ENCODE assay signal across 9 cellular contexts in genomic region chr2:55180374-55180773, GRCh38.
"Had no signal": no experiment of that assay in that cellular context is flagged by ENCODE, and none has a peak within 500 bp of the region (broad histone marks: within the 10 kb centered on the region; RNA-seq: fewer than 3 reads in every experiment).

No MANE protein-coding gene starts in this region.

- H3K4me1 Mint-ChIP-seq: GM23338, H9 had no signal

- DNase-seq: H9, HCEC 1CT, IMR-90, KG1 had no signal

- H3K4me3 ChIP-seq: GM23338, K562 had no signal

- FAIRE-seq: H1, H54, HTR-8/SVneo, K562 had no signal

- H3K27ac Mint-ChIP-seq: GM23338, H9 had no signal

- H2AFZ ChIP-seq: GM23338 had no signal

- H3K9me3 Mint-ChIP-seq: GM23338, H9 had no signal

- H3K4me2 ChIP-seq: GM23338 had no signal

- H3K4me3 Mint-ChIP-seq: GM23338, H9 had no signal

- ATAC-seq: GM23338, K562 had no signal
